ENCODE assay signal across 32 cellular contexts in the genomic region with DNA sequence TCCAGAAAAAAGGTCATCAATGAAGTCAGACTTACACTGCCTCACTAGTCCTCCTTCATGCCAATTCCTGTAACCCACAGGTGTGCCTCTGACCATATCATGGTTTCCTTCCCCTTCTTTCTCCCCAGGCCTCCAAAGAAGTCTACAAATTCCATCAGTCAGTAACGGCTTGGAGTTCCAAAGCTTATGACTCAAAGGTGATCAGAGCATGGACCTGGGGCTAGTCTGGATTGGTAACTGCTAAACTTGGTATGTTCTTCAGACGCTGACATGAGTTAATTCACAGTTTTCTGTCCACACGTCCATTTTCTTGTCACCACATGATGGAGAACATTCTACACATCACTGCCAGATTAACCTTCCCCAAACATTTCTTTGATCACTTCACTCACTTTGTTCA.
"Had no signal": no experiment of that assay in that cellular context is flagged by ENCODE, and none has a peak within 500 bp of the region (broad histone marks: within the 10 kb centered on the region; RNA-seq: fewer than 3 reads in every experiment).

No MANE protein-coding gene starts in this region.

- H3K4me3 Mint-ChIP-seq: naive thymus-derived CD8-positive, alpha-beta T cell; natural killer cell treated with Interleukin-12 subunit alpha and Interleukin-12 subunit beta and Interleukin-15 and Interleukin-18, amount 100 ng/mL, for 72 hours; nephron progenitor cell; neural progenitor cell; stimulated activated memory B cell treated with anti-CD40 and anti-IgM and Interleukin-4, amounts not matched to agents 10 μg/mL and 1 μg/mL and 100 μg/mL, for 72 hours; stimulated activated naive CD8-positive, alpha-beta T cell treated with anti-CD3 and anti-CD28 coated beads, Interleukin-15, amount 100 ng/mL, for 72 hours; type B pancreatic cell had no signal

- H3K27ac Mint-ChIP-seq: naive thymus-derived CD8-positive, alpha-beta T cell; natural killer cell treated with Interleukin-12 subunit alpha and Interleukin-12 subunit beta and Interleukin-15 and Interleukin-18, amount 100 ng/mL, for 72 hours; nephron progenitor cell; neural progenitor cell; progenitor cell of endocrine pancreas; stimulated activated memory B cell treated with anti-CD40 and anti-IgM and Interleukin-4, amounts not matched to agents 10 μg/mL and 1 μg/mL and 100 μg/mL, for 72 hours; stimulated activated naive CD8-positive, alpha-beta T cell treated with anti-CD3 and anti-CD28 coated beads, Interleukin-15, amount 100 ng/mL, for 72 hours; type B pancreatic cell had no signal

- H3K27me3 Mint-ChIP-seq: natural killer cell treated with Interleukin-12 subunit alpha and Interleukin-12 subunit beta and Interleukin-15 and Interleukin-18, amount 100 ng/mL, for 72 hours; progenitor cell of endocrine pancreas; stimulated activated naive CD8-positive, alpha-beta T cell treated with anti-CD3 and anti-CD28 coated beads, Interleukin-15, amount 100 ng/mL, for 72 hours had no signal

- H3K9ac ChIP-seq: neural progenitor cell, parathyroid adenoma had no signal

- H3K4me1 ChIP-seq: neural progenitor cell, parathyroid adenoma, psoas muscle, spleen, suprapubic skin, testis, tibial artery, transverse colon, upper lobe of right lung, uterus had no signal

- H3K27ac ChIP-seq: neural progenitor cell, ovary, parathyroid adenoma, psoas muscle, skin epidermis, spleen, suprapubic skin, testis, tibial artery, transverse colon, upper lobe of right lung, uterus had no signal

- H3K36me3 ChIP-seq: neural progenitor cell, ovary, spleen, suprapubic skin, tibial artery, transverse colon, upper lobe of right lung, uterus had no signal

- H3K4me1 Mint-ChIP-seq: naive thymus-derived CD8-positive, alpha-beta T cell; nephron progenitor cell; neural progenitor cell; stimulated activated memory B cell treated with anti-CD40 and anti-IgM and Interleukin-4, amounts not matched to agents 10 μg/mL and 1 μg/mL and 100 μg/mL, for 72 hours; stimulated activated naive CD8-positive, alpha-beta T cell treated with anti-CD3 and anti-CD28 coated beads, Interleukin-15, amount 100 ng/mL, for 72 hours had no signal

- H3K9me3 Mint-ChIP-seq: naive thymus-derived CD8-positive, alpha-beta T cell; natural killer cell treated with Interleukin-12 subunit alpha and Interleukin-12 subunit beta and Interleukin-15 and Interleukin-18, amount 100 ng/mL, for 72 hours; nephron progenitor cell; neural progenitor cell; stimulated activated memory B cell treated with anti-CD40 and anti-IgM and Interleukin-4, amounts not matched to agents 10 μg/mL and 1 μg/mL and 100 μg/mL, for 72 hours; stimulated activated naive CD8-positive, alpha-beta T cell treated with anti-CD3 and anti-CD28 coated beads, Interleukin-15, amount 100 ng/mL, for 72 hours; type B pancreatic cell had no signal

- ATAC-seq: naive thymus-derived CD8-positive, alpha-beta T cell; natural killer cell treated with Interleukin-12 subunit alpha and Interleukin-12 subunit beta and Interleukin-15 and Interleukin-18, amount 100 ng/mL, for 72 hours; psoas muscle; right cardiac atrium; sciatic nerve; stimulated activated memory B cell treated with anti-CD40 and anti-IgM and Interleukin-4, amounts not matched to agents 10 μg/mL and 1 μg/mL and 100 μg/mL, for 72 hours; stimulated activated naive CD8-positive, alpha-beta T cell treated with anti-CD3 and anti-CD28 coated beads, Interleukin-15, amount 100 ng/mL, for 72 hours; stimulated activated naive CD8-positive, alpha-beta T cell treated with anti-CD3 and anti-CD28 coated beads, Interleukin-15, Interleukin-2, amounts not matched to agents 100 U/mL and 50 U/mL, for 24 hours; upper lobe of right lung had no signal

- DNase-seq: naive thymus-derived CD8-positive, alpha-beta T cell; nephron progenitor cell; occipital lobe; ovary; posterior cingulate gyrus; psoas muscle; right cardiac atrium; spleen; stimulated activated CD4-positive, alpha-beta T cell treated with anti-CD3 and anti-CD28 coated beads, Interleukin-12 subunit alpha, Interleukin-12 subunit beta, amount 100 ng/mL, for 4 hours; stimulated activated CD4-positive, alpha-beta T cell treated with anti-CD3 and anti-CD28 coated beads, Interleukin-1b, Interleukin-23, amount 100 ng/mL, for 48 hours; stimulated activated CD4-positive, alpha-beta T cell treated with anti-CD3 and anti-CD28 coated beads, Interleukin-4, amount 100 ng/mL, for 1 hour; stimulated activated CD4-positive, alpha-beta T cell treated with anti-CD3 and anti-CD28 coated beads, Interleukin-4, amount 100 ng/mL, for 4 hours; stimulated activated CD8-positive, alpha-beta memory T cell treated with anti-CD3 and anti-CD28 coated beads, Interleukin-4, amount 100 ng/mL, for 48 hours; stimulated activated naive CD4-positive, alpha-beta T cell; stimulated activated naive CD8-positive, alpha-beta T cell treated with anti-CD3 and anti-CD28 coated beads, Interleukin-15, amount 100 ng/mL, for 72 hours; stimulated activated naive CD8-positive, alpha-beta T cell treated with anti-CD3 and anti-CD28 coated beads, Interleukin-15, Interleukin-2, amounts not matched to agents 100 U/mL and 50 U/mL, for 24 hours; substantia nigra; testis; tibial artery; transverse colon; upper lobe of right lung; uterus had no signal

- H3K4me3 ChIP-seq: neural progenitor cell, ovary, psoas muscle, skin epidermis, smooth muscle cell, spleen, suprapubic skin, testis, tibial artery, transverse colon, upper lobe of right lung, uterus had no signal

- H3K36me3 Mint-ChIP-seq: naive thymus-derived CD8-positive, alpha-beta T cell; natural killer cell treated with Interleukin-12 subunit alpha and Interleukin-12 subunit beta and Interleukin-15 and Interleukin-18, amount 100 ng/mL, for 72 hours; neural progenitor cell; stimulated activated memory B cell treated with anti-CD40 and anti-IgM and Interleukin-4, amounts not matched to agents 10 μg/mL and 1 μg/mL and 100 μg/mL, for 72 hours; type B pancreatic cell had no signal

- H3K9me3 ChIP-seq: ovary, psoas muscle, spleen, suprapubic skin, testis, tibial artery, transverse colon, upper lobe of right lung, uterus had no signal

- H3K27me3 ChIP-seq: neural progenitor cell, ovary, suprapubic skin, testis, tibial artery, transverse colon, upper lobe of right lung, uterus had no signal
